20 cellular contexts compared by ENCODE assay signal in genomic region chr18:42534313-42534712, GRCh38.
"Had no signal": no experiment of that assay in that cellular context is flagged by ENCODE, and none has a peak within 500 bp of the region (broad histone marks: within the 10 kb centered on the region; RNA-seq: fewer than 3 reads in every experiment).

No MANE protein-coding gene starts in this region.

- H3K27ac Mint-ChIP-seq: activated CD4-positive, alpha-beta T cell treated with anti-CD3 and anti-CD28 coated beads for 36 hours; activated CD8-positive, alpha-beta T cell treated with anti-CD3 and anti-CD28 coated beads for 36 hours; activated naive CD8-positive, alpha-beta T cell treated with anti-CD3 and anti-CD28 coated beads, Interleukin-2, amount 10 ng/mL, durations not matched to agents 7 days and 5 days; activated T-cell treated with anti-CD3 and anti-CD28 coated beads, Interleukin-2, amount 50 U/mL, for 72 hours; activated T-helper 2 cell treated with anti-CD3 and anti-CD28 coated beads, Interferon-gamma antibody, Interleukin-2, Interleukin-4, amounts not matched to agents 10 μg/mL and 5 μg/mL and 100 μg/mL, durations not matched to agents 14 hours and 24 hours and 36 hours had no signal

- H3K9me3 Mint-ChIP-seq: activated CD8-positive, alpha-beta T cell treated with anti-CD3 and anti-CD28 coated beads for 36 hours; activated naive CD8-positive, alpha-beta T cell treated with anti-CD3 and anti-CD28 coated beads, Interleukin-2, amount 10 ng/mL, durations not matched to agents 7 days and 5 days; activated T-helper 2 cell treated with anti-CD3 and anti-CD28 coated beads, Interferon-gamma antibody, Interleukin-2, Interleukin-4, amounts not matched to agents 10 μg/mL and 5 μg/mL and 100 μg/mL, durations not matched to agents 14 hours and 24 hours and 36 hours had no signal

- H3K36me3 Mint-ChIP-seq: activated naive CD8-positive, alpha-beta T cell treated with anti-CD3 and anti-CD28 coated beads, Interleukin-2, amount 10 ng/mL, durations not matched to agents 7 days and 5 days had no signal

- H3K27me3 Mint-ChIP-seq: activated CD4-positive, alpha-beta T cell treated with anti-CD3 and anti-CD28 coated beads for 36 hours; activated CD8-positive, alpha-beta T cell treated with anti-CD3 and anti-CD28 coated beads for 36 hours; activated naive CD8-positive, alpha-beta T cell treated with anti-CD3 and anti-CD28 coated beads, Interleukin-2, amount 10 ng/mL, durations not matched to agents 7 days and 5 days had no signal

- H3K4me1 Mint-ChIP-seq: activated CD4-positive, alpha-beta T cell treated with anti-CD3 and anti-CD28 coated beads for 36 hours; activated naive CD8-positive, alpha-beta T cell treated with anti-CD3 and anti-CD28 coated beads, Interleukin-2, amount 10 ng/mL, durations not matched to agents 7 days and 5 days had no signal

- H3K4me3 Mint-ChIP-seq: activated CD4-positive, alpha-beta T cell treated with anti-CD3 and anti-CD28 coated beads for 36 hours; activated CD8-positive, alpha-beta T cell treated with anti-CD3 and anti-CD28 coated beads for 36 hours; activated naive CD8-positive, alpha-beta T cell treated with anti-CD3 and anti-CD28 coated beads, Interleukin-2, amount 10 ng/mL, durations not matched to agents 7 days and 5 days; activated T-cell treated with anti-CD3 and anti-CD28 coated beads, Interleukin-2, amount 50 U/mL, for 72 hours had no signal

- DNase-seq: activated CD4-positive, alpha-beta T cell treated with anti-CD3 and anti-CD28 coated beads for 36 hours; activated CD8-positive, alpha-beta memory T cell treated with anti-CD3 and anti-CD28 coated beads, Interleukin-2, amount 50 U/mL, for 4 hours; activated CD8-positive, alpha-beta T cell treated with anti-CD3 and anti-CD28 coated beads for 36 hours; activated gamma-delta T cell treated with Interleukin-2 at 50 U/mL for 16 hours; activated naive CD4-positive, alpha-beta T cell treated with anti-CD3 and anti-CD28 coated beads, Interleukin-2, amount 50 U/mL, for 16 hours; activated naive CD8-positive, alpha-beta T cell treated with anti-CD3 and anti-CD28 coated beads, Interleukin-2, amount 10 ng/mL, durations not matched to agents 7 days and 5 days; activated T-cell treated with anti-CD3 and anti-CD28 coated beads, Interleukin-2, amount 50 U/mL, for 72 hours; adrenal gland; anterior cingulate cortex; cerebellar nuclear complex; NCI-H1105; NCI-H1694 treated with DMSO at 0.1 percent for 48 hours; NCI-H2029 treated with DMSO at 0.1 percent for 48 hours; NCI-H510A; NCI-H526 treated with DMSO at 0.1 percent for 48 hours; PC-9; SHP77 treated with DMSO at 0.1 percent for 48 hours; T-helper 1 cell; WERI-Rb-1 had no signal
